Comparison of ENCODE assay signal across 1 cellular context in the genomic region with DNA sequence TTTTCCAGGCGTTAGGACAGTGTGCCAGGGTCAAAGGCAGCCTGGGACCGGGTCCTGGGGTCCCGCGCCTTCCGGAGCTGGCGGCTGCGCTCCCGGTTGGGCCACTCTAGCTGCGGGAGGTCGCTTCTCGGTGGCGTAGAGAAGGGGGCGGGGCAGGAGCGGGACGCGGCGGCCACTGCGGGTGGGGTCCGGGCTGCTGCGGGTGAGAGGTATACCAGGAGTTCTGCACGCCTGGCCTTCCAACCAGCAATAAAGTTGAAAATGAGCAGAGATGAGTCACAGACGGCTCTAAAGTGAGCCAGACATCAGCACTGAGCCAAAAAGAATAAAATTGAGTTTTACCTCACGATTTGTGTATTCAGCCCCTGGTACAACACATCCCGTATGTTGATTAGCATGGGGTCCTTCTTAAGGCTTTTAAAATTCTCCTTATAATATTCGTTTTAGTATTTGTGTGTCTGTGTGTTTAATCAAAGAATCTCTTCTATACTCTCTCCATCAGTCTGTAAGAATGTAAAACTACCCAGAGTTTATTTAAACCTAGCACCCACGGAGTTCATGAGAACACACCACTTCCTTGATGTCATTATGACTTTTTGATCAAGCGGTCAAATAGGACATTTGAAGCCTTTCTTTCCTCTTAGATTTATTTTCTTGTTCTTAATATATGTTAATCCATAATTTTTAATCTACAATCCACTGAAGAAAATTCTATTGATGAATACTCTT.
A peak's percentile ranks its signal among the peaks of the same experiment; 100 is the strongest.
TF ChIP-seq lines count a peak whose summit lies in the region.

TSS of gene C1GALT1C1L (minus strand) at position 108 of the 729 bp plus-strand sequence. CDS start at position 1, 107 bp downstream.

TF ChIP-seq in HepG2, 621 proteins besides CTCF, POLR2A, EP300 and RAD21 (continued from another document and continues in another):
- TF ChIP-seq, protein P1, sequence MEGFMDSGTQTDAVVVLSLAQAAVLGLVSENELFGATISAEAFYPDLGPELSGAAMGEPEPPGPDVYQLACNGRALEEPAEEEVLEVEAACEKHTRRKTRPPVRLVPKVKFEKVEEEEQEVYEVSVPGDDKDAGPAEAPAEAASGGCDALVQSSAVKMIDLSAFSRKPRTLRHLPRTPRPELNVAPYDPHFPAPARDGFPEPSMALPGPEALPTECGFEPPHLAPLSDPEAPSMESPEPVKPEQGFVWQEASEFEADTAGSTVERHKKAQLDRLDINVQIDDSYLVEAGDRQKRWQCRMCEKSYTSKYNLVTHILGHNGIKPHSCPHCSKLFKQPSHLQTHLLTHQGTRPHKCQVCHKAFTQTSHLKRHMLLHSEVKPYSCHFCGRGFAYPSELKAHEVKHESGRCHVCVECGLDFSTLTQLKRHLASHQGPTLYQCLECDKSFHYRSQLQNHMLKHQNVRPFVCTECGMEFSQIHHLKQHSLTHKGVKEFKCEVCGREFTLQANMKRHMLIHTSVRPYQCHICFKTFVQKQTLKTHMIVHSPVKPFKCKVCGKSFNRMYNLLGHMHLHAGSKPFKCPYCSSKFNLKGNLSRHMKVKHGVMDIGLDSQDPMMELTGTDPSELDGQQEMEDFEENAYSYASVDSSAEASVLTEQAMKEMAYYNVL (CRISPR knock-in tag; IDR thresholded peaks at IDR 0.05; ENCODE audit: borderline replicate concordance): peak; percentile 57; the same call in 1 of the 2 replicates
- TF ChIP-seq ZBTB7B (CRISPR knock-in tag; IDR thresholded peaks at IDR 0.05) (peak; percentile 92), KLF6 (CRISPR knock-in tag; IDR thresholded peaks at IDR 0.05) (0 out of 2 replicates have a peak, but pooled peaks have one; percentile 24), ZMYM3 (CRISPR knock-in tag; IDR thresholded peaks at IDR 0.05) (0 out of 2 replicates have a peak, but pooled peaks have one; percentile 15), GRHL1 (CRISPR knock-in tag; conservative IDR thresholded peaks at IDR 0.05) (no peak), SAP130 (CRISPR knock-in tag; IDR thresholded peaks at IDR 0.05; ENCODE audit: low read depth) (peak; percentile 75; the same call in 1 of the 2 replicates), YEATS4 (CRISPR knock-in tag; IDR thresholded peaks at IDR 0.05; ENCODE audit: borderline replicate concordance) (peak; percentile 72; the same call in 1 of the 2 replicates), PRDM4 (CRISPR knock-in tag; IDR thresholded peaks at IDR 0.05; ENCODE audit: borderline replicate concordance) (no peak), CEBPG (CRISPR knock-in tag; IDR thresholded peaks at IDR 0.05) (no peak), HNRNPUL1 (IDR thresholded peaks at IDR 0.05; ENCODE audit: low read depth, low read length) (no peak), FOXO1 (CRISPR knock-in tag; IDR thresholded peaks at IDR 0.05) (0 out of 2 replicates have a peak, but pooled peaks have one; percentile 25), HDAC2 (CRISPR knock-in tag; IDR thresholded peaks at IDR 0.05) (no peak), MAF1 (CRISPR knock-in tag; IDR thresholded peaks at IDR 0.05; ENCODE audit: borderline replicate concordance) (no peak), PRMT3 (CRISPR knock-in tag; IDR thresholded peaks at IDR 0.05; ENCODE audit: borderline replicate concordance, low read depth) (no peak), FOXA1 (IDR thresholded peaks at IDR 0.05) (no peak), FOXA1 (CRISPR knock-in tag; IDR thresholded peaks at IDR 0.05) (no peak), EEA1 (CRISPR knock-in tag; IDR thresholded peaks at IDR 0.05; ENCODE audit: borderline replicate concordance) (no peak), ZNF816 (CRISPR knock-in tag; IDR thresholded peaks at IDR 0.05; ENCODE audit: borderline replicate concordance) (no peak), ZNF138 (CRISPR knock-in tag; IDR thresholded peaks at IDR 0.05; ENCODE audit: low read depth) (no peak), ZKSCAN1 (IDR thresholded peaks at IDR 0.05; ENCODE audit: low read length) (no peak), ZNF589 (CRISPR knock-in tag; conservative IDR thresholded peaks at IDR 0.05) (no peak), POGK (CRISPR knock-in tag; conservative IDR thresholded peaks at IDR 0.05) (no peak), SIN3A (IDR thresholded peaks at IDR 0.05; ENCODE audit: borderline replicate concordance, low read depth, low read length) (peak; percentile 63; the same call in 1 of the 2 replicates), NFKB2 (CRISPR knock-in tag; IDR thresholded peaks at IDR 0.05; ENCODE audit: borderline replicate concordance) (peak; percentile 65; the same call in 1 of the 2 replicates), TCF7L2 (IDR thresholded peaks at IDR 0.05; ENCODE audit: low read depth, low read length) (no peak), KMT2B (CRISPR knock-in tag; IDR thresholded peaks at IDR 0.05) (peak; percentile 37; the same call in 1 of the 2 replicates), ZNF562 (CRISPR knock-in tag; IDR thresholded peaks at IDR 0.05; ENCODE audit: borderline replicate concordance) (no peak), PHF8 (CRISPR knock-in tag; IDR thresholded peaks at IDR 0.05) (peak; percentile 56; the same call in 1 of the 2 replicates), TFDP1 (CRISPR knock-in tag; IDR thresholded peaks at IDR 0.05; ENCODE audit: borderline replicate concordance) (peak; percentile 31; the same call in 1 of the 2 replicates), SALL1 (CRISPR knock-in tag; IDR thresholded peaks at IDR 0.05) (peak; percentile 84), ZFP90 (CRISPR knock-in tag; IDR thresholded peaks at IDR 0.05; ENCODE audit: borderline replicate concordance) (peak; percentile 65; the same call in 1 of the 2 replicates), STAG1 (CRISPR knock-in tag; IDR thresholded peaks at IDR 0.05) (no peak), ZNF441 (CRISPR knock-in tag; IDR thresholded peaks at IDR 0.05; ENCODE audit: borderline replicate concordance) (no peak), ATF2 (CRISPR knock-in tag; IDR thresholded peaks at IDR 0.05) (0 out of 2 replicates have a peak, but pooled peaks have one; percentile 45), FOXK2 (IDR thresholded peaks at IDR 0.05) (no peak), CENPT (CRISPR knock-in tag; IDR thresholded peaks at IDR 0.05; ENCODE audit: low read depth) (no peak), MXD4 (CRISPR knock-in tag; IDR thresholded peaks at IDR 0.05) (peak; percentile 56; the same call in 1 of the 2 replicates), ZBTB38 (CRISPR knock-in tag; IDR thresholded peaks at IDR 0.05) (peak; percentile 81; the same call in 1 of the 2 replicates), ARID2 (CRISPR knock-in tag; IDR thresholded peaks at IDR 0.05; ENCODE audit: borderline replicate concordance) (peak; percentile 64; the same call in 1 of the 2 replicates), GLI4 (CRISPR knock-in tag; IDR thresholded peaks at IDR 0.05; ENCODE audit: borderline replicate concordance) (no peak), ZNF598 (CRISPR knock-in tag; IDR thresholded peaks at IDR 0.05; ENCODE audit: borderline replicate concordance) (peak; percentile 84; the same call in 1 of the 2 replicates), ZNF605 (CRISPR knock-in tag; IDR thresholded peaks at IDR 0.05) (no peak), RFX5 (IDR thresholded peaks at IDR 0.05; ENCODE audit: low read depth, low read length) (no peak)
- TF ChIP-seq, protein P2, sequence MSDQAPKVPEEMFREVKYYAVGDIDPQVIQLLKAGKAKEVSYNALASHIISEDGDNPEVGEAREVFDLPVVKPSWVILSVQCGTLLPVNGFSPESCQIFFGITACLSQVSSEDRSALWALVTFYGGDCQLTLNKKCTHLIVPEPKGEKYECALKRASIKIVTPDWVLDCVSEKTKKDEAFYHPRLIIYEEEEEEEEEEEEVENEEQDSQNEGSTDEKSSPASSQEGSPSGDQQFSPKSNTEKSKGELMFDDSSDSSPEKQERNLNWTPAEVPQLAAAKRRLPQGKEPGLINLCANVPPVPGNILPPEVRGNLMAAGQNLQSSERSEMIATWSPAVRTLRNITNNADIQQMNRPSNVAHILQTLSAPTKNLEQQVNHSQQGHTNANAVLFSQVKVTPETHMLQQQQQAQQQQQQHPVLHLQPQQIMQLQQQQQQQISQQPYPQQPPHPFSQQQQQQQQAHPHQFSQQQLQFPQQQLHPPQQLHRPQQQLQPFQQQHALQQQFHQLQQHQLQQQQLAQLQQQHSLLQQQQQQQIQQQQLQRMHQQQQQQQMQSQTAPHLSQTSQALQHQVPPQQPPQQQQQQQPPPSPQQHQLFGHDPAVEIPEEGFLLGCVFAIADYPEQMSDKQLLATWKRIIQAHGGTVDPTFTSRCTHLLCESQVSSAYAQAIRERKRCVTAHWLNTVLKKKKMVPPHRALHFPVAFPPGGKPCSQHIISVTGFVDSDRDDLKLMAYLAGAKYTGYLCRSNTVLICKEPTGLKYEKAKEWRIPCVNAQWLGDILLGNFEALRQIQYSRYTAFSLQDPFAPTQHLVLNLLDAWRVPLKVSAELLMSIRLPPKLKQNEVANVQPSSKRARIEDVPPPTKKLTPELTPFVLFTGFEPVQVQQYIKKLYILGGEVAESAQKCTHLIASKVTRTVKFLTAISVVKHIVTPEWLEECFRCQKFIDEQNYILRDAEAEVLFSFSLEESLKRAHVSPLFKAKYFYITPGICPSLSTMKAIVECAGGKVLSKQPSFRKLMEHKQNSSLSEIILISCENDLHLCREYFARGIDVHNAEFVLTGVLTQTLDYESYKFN (CRISPR knock-in tag; conservative IDR thresholded peaks at IDR 0.05): no peak; the same call in 1 of the 2 replicates
- TF ChIP-seq, protein P3, sequence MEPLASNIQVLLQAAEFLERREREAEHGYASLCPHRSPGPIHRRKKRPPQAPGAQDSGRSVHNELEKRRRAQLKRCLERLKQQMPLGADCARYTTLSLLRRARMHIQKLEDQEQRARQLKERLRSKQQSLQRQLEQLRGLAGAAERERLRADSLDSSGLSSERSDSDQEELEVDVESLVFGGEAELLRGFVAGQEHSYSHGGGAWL (CRISPR knock-in tag; IDR thresholded peaks at IDR 0.05): no peak; the same call in 1 of the 2 replicates
- TF ChIP-seq, protein P4, sequence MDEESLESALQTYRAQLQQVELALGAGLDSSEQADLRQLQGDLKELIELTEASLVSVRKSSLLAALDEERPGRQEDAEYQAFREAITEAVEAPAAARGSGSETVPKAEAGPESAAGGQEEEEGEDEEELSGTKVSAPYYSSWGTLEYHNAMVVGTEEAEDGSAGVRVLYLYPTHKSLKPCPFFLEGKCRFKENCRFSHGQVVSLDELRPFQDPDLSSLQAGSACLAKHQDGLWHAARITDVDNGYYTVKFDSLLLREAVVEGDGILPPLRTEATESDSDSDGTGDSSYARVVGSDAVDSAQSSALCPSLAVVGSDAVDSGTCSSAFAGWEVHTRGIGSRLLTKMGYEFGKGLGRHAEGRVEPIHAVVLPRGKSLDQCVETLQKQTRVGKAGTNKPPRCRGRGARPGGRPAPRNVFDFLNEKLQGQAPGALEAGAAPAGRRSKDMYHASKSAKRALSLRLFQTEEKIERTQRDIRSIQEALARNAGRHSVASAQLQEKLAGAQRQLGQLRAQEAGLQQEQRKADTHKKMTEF (CRISPR knock-in tag; IDR thresholded peaks at IDR 0.05): peak; percentile 62
